In genomic region chr10:120400601-120401000, GRCh38 we compare ENCODE assay signal across 24 cellular contexts. TPM values are rescaled to one million over a fixed set of nuclear protein-coding genes. Genes with fewer than 3 reads are reported as not detected.
"Had no signal": no experiment of that assay in that cellular context is flagged by ENCODE, and none has a peak within 500 bp of the region (broad histone marks: within the 10 kb centered on the region; RNA-seq: fewer than 3 reads in every experiment).

No MANE protein-coding gene starts in this region.

- H3K4me1 ChIP-seq: breast epithelium, colonic mucosa, heart left ventricle, lower lobe of right lung, parathyroid adenoma, stomach, tibial nerve had no signal

- ATAC-seq: activated CD8-positive, alpha-beta T cell treated with anti-CD3 and anti-CD28 coated beads, Interleukin-2, amount 10 ng/mL, durations not matched to agents 7 days and 5 days; heart left ventricle; lower lobe of right lung; natural killer cell; right cardiac atrium; stimulated activated effector memory CD8-positive, alpha-beta T cell treated with anti-CD3 and anti-CD28 coated beads, Interleukin-12 subunit alpha, Interleukin-12 subunit beta, amount 100 ng/mL, for 72 hours; T-cell had no signal

- H3K4me3 ChIP-seq: breast epithelium, colonic mucosa, esophagus squamous epithelium, heart left ventricle, lower lobe of right lung, stomach, suprapubic skin, tibial nerve had no signal

- H3K27me3 ChIP-seq: breast epithelium, colonic mucosa, esophagus squamous epithelium, heart left ventricle, stomach, suprapubic skin, tibial nerve had no signal

- H3K27ac ChIP-seq: breast epithelium, colonic mucosa, esophagus squamous epithelium, heart left ventricle, lower lobe of right lung, parathyroid adenoma, stomach, suprapubic skin, tibial nerve, WERI-Rb-1 had no signal

- DNase-seq: activated CD4-positive, alpha-beta T cell treated with anti-CD3 and anti-CD28 coated beads, Interleukin-2, amount 10 ng/mL, durations not matched to agents 7 days and 5 days; activated CD4-positive, CD25-positive, alpha-beta regulatory T cell treated with anti-CD3 and anti-CD28 coated beads, Interleukin-2, amount 50 U/mL, for 72 hours; activated CD8-positive, alpha-beta T cell treated with anti-CD3 and anti-CD28 coated beads, Interleukin-2, amount 10 ng/mL, durations not matched to agents 7 days and 5 days; activated gamma-delta T cell treated with Interleukin-2 at 50 U/mL for 16 hours; aorta; colonic mucosa; endodermal cell; esophagus squamous epithelium; heart left ventricle; kidney; lower lobe of right lung; natural killer cell; right cardiac atrium; stimulated activated CD4-positive, alpha-beta T cell treated with anti-CD3 and anti-CD28 coated beads, Interleukin-1b, Interleukin-23, amount 100 ng/mL, for 48 hours; stomach; T-cell; WERI-Rb-1 had no signal

- H3K36me3 ChIP-seq: breast epithelium, colonic mucosa, esophagus squamous epithelium, heart left ventricle, lower lobe of right lung, stomach, suprapubic skin, tibial nerve, WERI-Rb-1 had no signal

- H3K9me3 ChIP-seq: breast epithelium, colonic mucosa, esophagus squamous epithelium, lower lobe of right lung, tibial nerve had no signal

RNA-seq across cellular contexts. Expression of gene PLPP4, which starts 56.4 kb away (rescaled TPM):
- total RNA-seq: activated CD4-positive, alpha-beta T cell treated with anti-CD3 and anti-CD28 coated beads, Interleukin-2, amount 10 ng/mL, durations not matched to agents 7 days and 5 days; activated CD8-positive, alpha-beta T cell treated with anti-CD3 and anti-CD28 coated beads, Interleukin-2, amount 10 ng/mL, durations not matched to agents 7 days and 5 days; activated T-helper 1 cell treated with anti-CD3 and anti-CD28 coated beads, Interleukin-12 subunit alpha, Interleukin-12 subunit beta, Interleukin-2, Interleukin-4 antibody, amounts not matched to agents 30 ng/mL and 10 ng/mL and 1 ng/mL, durations not matched to agents 14 hours and 24 hours and 36 hours; aorta; breast epithelium; lower lobe of right lung; mesenteric fat pad; natural killer cell; right cardiac atrium; stomach; T-cell; tibial nerve had no signal
- polyA plus RNA-seq: aorta, heart left ventricle, stomach had no signal
